In genomic region chr12:121579981-121580868, GRCh38 we compare ENCODE assay signal across 8 cellular contexts. TPM values are rescaled to one million over a fixed set of nuclear protein-coding genes. Genes with fewer than 3 reads are reported as not detected.
A peak's percentile ranks its signal among the peaks of the same experiment; 100 is the strongest.
DNase-seq lines count a peak whose midpoint lies in the region; ATAC-seq lines count a peak whose summit lies in the region.

No MANE protein-coding gene starts in this region.

- DNase-seq in COLO668 (lab: John Stamatoyannopoulos, UW; ENCODE audit: unreplicated experiment): peak; percentile 84
- DNase-seq in NOMO-1 treated with dmso at 0.1 percent for 144 hours (lab: John Stamatoyannopoulos, UW; ENCODE audit: unreplicated experiment): peak; percentile 49
- DNase-seq in activated T-cell treated with anti-CD3 and anti-CD28 coated beads for 24 hours (ENCODE audit: low read depth): peak; percentile 55
- no peak for DNase-seq in epithelial cell of prostate (ENCODE audit: low read depth, low spot score)
- peak; percentile 78 for DNase-seq in mucosa of gallbladder (ENCODE audit: low spot score)
- peak; percentile 79 for DNase-seq in stimulated activated CD8-positive, alpha-beta memory T cell treated with anti-CD3 and anti-CD28 coated beads, Interleukin-4, amount 100 ng/mL, for 48 hours

- peak overlapping the region; percentile 30 for H3K27ac ChIP-seq in epithelial cell of prostate

- ATAC-seq in HG03135 (IDR thresholded peaks at IDR 0.05; ENCODE audit: unreplicated experiment) (peak; percentile 39), HG02588 (IDR thresholded peaks at IDR 0.05; ENCODE audit: unreplicated experiment) (no peak)

RNA-seq across cellular contexts. Expression of gene KDM2B, which starts 0.6 kb away (rescaled TPM):
- total RNA-seq in mucosa of gallbladder: 26.9 TPM

RNA-seq across cellular contexts. Expression of gene ORAI1, which starts 46.1 kb away (rescaled TPM):
- total RNA-seq in mucosa of gallbladder: 28.9 TPM
